9 cellular contexts compared by ENCODE assay signal in the genomic region with DNA sequence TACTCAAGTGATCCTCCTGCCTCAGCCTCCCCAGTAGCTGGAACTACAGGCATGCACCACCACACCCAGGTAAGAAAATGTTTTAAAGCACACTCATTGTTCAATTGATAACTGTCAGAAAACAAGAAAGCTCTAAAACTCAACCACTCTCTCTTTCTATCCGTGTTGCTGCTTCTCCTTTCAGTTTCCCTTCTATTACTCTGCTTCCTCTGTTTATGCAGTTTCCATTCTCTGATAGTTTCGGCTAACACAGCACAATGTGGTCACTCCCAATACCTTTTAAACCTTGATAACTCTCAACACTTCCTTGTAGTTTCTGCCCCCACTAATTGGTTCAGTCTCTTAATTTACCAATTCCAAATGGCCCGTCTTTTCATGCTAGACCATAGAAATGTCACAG. TPM values are rescaled to one million over a fixed set of nuclear protein-coding genes. Genes with fewer than 3 reads are reported as not detected.
A peak's percentile ranks its signal among the peaks of the same experiment; 100 is the strongest.
DNase-seq lines count a peak whose midpoint lies in the region; ATAC-seq and TF ChIP-seq lines count a peak whose summit lies in the region.
"Had no signal": no experiment of that assay in that cellular context is flagged by ENCODE, and none has a peak within 500 bp of the region (broad histone marks: within the 10 kb centered on the region; RNA-seq: fewer than 3 reads in every experiment).

No MANE protein-coding gene starts in this region.

- H3K9me3 Mint-ChIP-seq in memory B cell (no peaks in the 10 kb centered on the region), nephron progenitor cell (no peaks in the 10 kb centered on the region)
- peaks cover 0 to 5% (median 0%) of the 10 kb centered on the region in 9 donors for H3K9me3 Mint-ChIP-seq in naive thymus-derived CD8-positive, alpha-beta T cell

- ATAC-seq in GM18868 (IDR thresholded peaks at IDR 0.05; ENCODE audit: unreplicated experiment) (peak; percentile 99), GM21526 (IDR thresholded peaks at IDR 0.05; ENCODE audit: low FRiP score, unreplicated experiment) (peak; percentile 98), HG03342 (IDR thresholded peaks at IDR 0.05; ENCODE audit: unreplicated experiment) (peak; percentile 99), memory B cell (ENCODE audit: low read depth) (peak; percentile 99)
- no peak for ATAC-seq in naive thymus-derived CD8-positive, alpha-beta T cell

- POLR2A ChIA-PET in naive thymus-derived CD8-positive, alpha-beta T cell (lab: Charles Lee) = no interaction called here

- H3K27me3 Mint-ChIP-seq in memory B cell = no peaks in the 10 kb centered on the region
- peaks cover 4% of the 10 kb centered on the region for H3K27me3 Mint-ChIP-seq in nephron progenitor cell (ENCODE audit: low read depth, poor library complexity)
- H3K27me3 Mint-ChIP-seq in naive thymus-derived CD8-positive, alpha-beta T cell = peaks cover 2 to 9% (median 4%) of the 10 kb centered on the region in 5 donors

- H3K4me1 Mint-ChIP-seq in memory B cell = no peaks in the 10 kb centered on the region
- no peaks in the 10 kb centered on the region for H3K4me1 Mint-ChIP-seq in nephron progenitor cell
- peaks cover 0 to 1% (median 0%) of the 10 kb centered on the region in 4 donors for H3K4me1 Mint-ChIP-seq in naive thymus-derived CD8-positive, alpha-beta T cell

- H3K36me3 Mint-ChIP-seq in memory B cell = no peaks in the 10 kb centered on the region
- H3K36me3 Mint-ChIP-seq in nephron progenitor cell (ENCODE audit: low read depth) = no peaks in the 10 kb centered on the region
- H3K36me3 Mint-ChIP-seq in naive thymus-derived CD8-positive, alpha-beta T cell = no peaks in the 10 kb centered on the region

- H3K27ac Mint-ChIP-seq in memory B cell (no peak overlapping the region), nephron progenitor cell (no peak overlapping the region)
- H3K27ac Mint-ChIP-seq in naive thymus-derived CD8-positive, alpha-beta T cell = no peak overlapping the region

- H3K4me3 Mint-ChIP-seq in memory B cell = no peak overlapping the region
- no peak overlapping the region for H3K4me3 Mint-ChIP-seq in nephron progenitor cell
- H3K4me3 Mint-ChIP-seq in naive thymus-derived CD8-positive, alpha-beta T cell = no peak overlapping the region

- no peak for TF ChIP-seq CTCF in nephron progenitor cell (IDR thresholded peaks at IDR 0.05)

- DNase-seq in memory B cell (ENCODE audit: low spot score in 2 of 2) = peak in 1 of 2 donors; percentile 34
- DNase-seq in nephron progenitor cell = no peak
- no peak for DNase-seq in naive thymus-derived CD8-positive, alpha-beta T cell
- no peak for DNase-seq in T1000 (lab: John Stamatoyannopoulos, UW)
- no peak for DNase-seq in SK-N-DZ (ENCODE audit: low spot score)
- DNase-seq: kidney glomerular epithelial cell had no signal

RNA-seq across cellular contexts. Expression of gene NR4A3, which starts 59.2 kb away (rescaled TPM):
- under 1 TPM; 0.47 TPM for total RNA-seq in naive thymus-derived CD8-positive, alpha-beta T cell
- 1 to 10 TPM in 1 of 3 donors, under 1 TPM in 1, not detected in 1; 0.22 to 1.7 TPM for polyA plus RNA-seq in naive thymus-derived CD8-positive, alpha-beta T cell
- 0.14 TPM in 1 of 2 replicates, not detected in the other for polyA plus RNA-seq in SK-N-DZ (2014; cell fraction: cytosol; rRNA removed)
- not detected in 2 replicates for polyA plus RNA-seq in SK-N-DZ (2014; cell fraction: nucleus; rRNA removed)

Comparison
In these comparisons a context has a peak if more than half of its experiments do, and no peak if none do; other contexts are left out.
1. ATAC-seq: peak in GM18868 (single experiment), GM21526 (single experiment), HG03342 (single experiment) and memory B cell (single experiment); none in naive thymus-derived CD8-positive, alpha-beta T cell (0 of 2).